In the genomic region with DNA sequence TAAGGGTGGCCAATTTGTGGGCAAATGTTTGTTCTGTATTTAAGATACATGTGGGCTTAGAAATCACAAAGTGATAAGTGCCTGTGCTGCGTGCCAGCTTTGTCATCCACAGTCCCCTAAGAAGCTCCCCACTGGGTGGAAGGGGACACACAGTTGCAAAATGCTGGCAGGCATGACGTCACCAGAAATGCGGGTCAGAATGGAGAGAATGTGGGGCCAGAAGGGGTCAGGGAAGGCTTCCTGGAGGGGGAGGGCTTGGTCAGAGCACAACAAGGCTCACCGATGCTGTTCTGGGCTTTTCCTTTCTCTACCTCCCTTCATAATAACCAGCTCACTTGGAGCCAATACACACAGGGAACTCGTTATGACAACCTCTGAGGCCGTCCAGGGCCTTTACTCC, we compare ENCODE assay signal across 11 cellular contexts.
A peak's percentile ranks its signal among the peaks of the same experiment; 100 is the strongest.
DNase-seq lines count a peak whose midpoint lies in the region; ATAC-seq and TF ChIP-seq lines count a peak whose summit lies in the region.
"Had no signal": no experiment of that assay in that cellular context is flagged by ENCODE, and none has a peak within 500 bp of the region (broad histone marks: within the 10 kb centered on the region; RNA-seq: fewer than 3 reads in every experiment).

No MANE protein-coding gene starts in this region.

- H3K4me1 ChIP-seq in HEK293 (ENCODE audit: control insufficient read depth, insufficient read depth, low read length), result peaks cover 15% of the 10 kb centered on the region
- no peaks in the 10 kb centered on the region for H3K4me1 ChIP-seq in endodermal cell (ENCODE audit: control insufficient read depth, insufficient read depth, low read length)
- no peaks in the 10 kb centered on the region for H3K4me1 ChIP-seq in left lung
- H3K4me1 ChIP-seq in breast epithelium, result no peaks in the 10 kb centered on the region

- no peaks in the 10 kb centered on the region for H3K4me1 Mint-ChIP-seq in endodermal cell
- H3K4me1 Mint-ChIP-seq: CD14-positive monocyte had no signal

- H3K27ac ChIP-seq in HEK293 (ENCODE audit: extremely low read depth, low read depth, low read length), result no peak overlapping the region
- no peak overlapping the region for H3K27ac ChIP-seq in endodermal cell (ENCODE audit: low read depth, low read length)
- H3K27ac ChIP-seq in left lung, result no peak overlapping the region
- no peak overlapping the region for H3K27ac ChIP-seq in breast epithelium

- TF ChIP-seq POLR2A in breast epithelium (IDR thresholded peaks at IDR 0.05), result no peak

- no peaks in the 10 kb centered on the region for H3K36me3 Mint-ChIP-seq in endodermal cell (ENCODE audit: low read depth)
- H3K36me3 Mint-ChIP-seq: CD14-positive monocyte; CD8-positive, alpha-beta T cell had no signal

- H3K9me3 ChIP-seq in HEK293 (ENCODE audit: control insufficient read depth, insufficient read depth, low read depth, low read length), result no peaks in the 10 kb centered on the region
- no peaks in the 10 kb centered on the region for H3K9me3 ChIP-seq in endodermal cell (ENCODE audit: control insufficient read depth, low read length)
- no peaks in the 10 kb centered on the region for H3K9me3 ChIP-seq in left lung
- peaks cover 0 to 4% of the 10 kb centered on the region in 2 donors for H3K9me3 ChIP-seq in breast epithelium

- intact Hi-C loops in left lung (cut with DNase I) (no loop called here), breast epithelium (cut with DNase I; ENCODE audit: low total_unique reads) (no loop called here)

- peak overlapping the region; percentile 22 for H3K27ac Mint-ChIP-seq in endodermal cell
- H3K27ac Mint-ChIP-seq: CD8-positive, alpha-beta T cell had no signal

- H3K27me3 Mint-ChIP-seq in endodermal cell (ENCODE audit: insufficient read depth), result no peaks in the 10 kb centered on the region

- H3K4me3 ChIP-seq in HEK293 (ENCODE audit: low read depth, low read length), result no peak overlapping the region
- H3K4me3 ChIP-seq in endodermal cell (ENCODE audit: low read length), result no peak overlapping the region
- H3K4me3 ChIP-seq in left lung, result no peak overlapping the region
- no peak overlapping the region for H3K4me3 ChIP-seq in breast epithelium

- CTCF ChIA-PET in HEK293 (lab: Yijun Ruan, JAX), result interaction anchor here (0.5 to 1.2 kb wide), 2 partner anchors 23 to 1174 kb away, joined by 3 to 5 read pairs; no protein-coding TSS in a partner anchor

- H3K36me3 ChIP-seq in HEK293 (ENCODE audit: control insufficient read depth in 2 of 2, insufficient read depth in 1 of 2, low read length in 2 of 2) (no peaks in the 10 kb centered on the region), endodermal cell (ENCODE audit: control insufficient read depth, insufficient read depth, low read length) (no peaks in the 10 kb centered on the region), left lung (no peaks in the 10 kb centered on the region), breast epithelium (no peaks in the 10 kb centered on the region)

- H3K4me3 Mint-ChIP-seq in endodermal cell, result no peak overlapping the region
- H3K4me3 Mint-ChIP-seq: CD14-positive monocyte; CD8-positive, alpha-beta T cell had no signal

- WGBS in endodermal cell (ENCODE audit: insufficient coverage in 1 of 2, insufficient read length in 1 of 2), 2 experiments, result 57 to 72% methylated on average over 2 to 6 of the region's 6 CpGs

- no peak overlapping the region for H3K9ac ChIP-seq in endodermal cell (ENCODE audit: extremely low read depth, low read length, poor library complexity, severe bottlenecking)

- POLR2A ChIA-PET in HEK293 (lab: Yijun Ruan, JAX), result no interaction called here

- DNase-seq in Daoy (ENCODE audit: low read depth), result peak; percentile 29
- DNase-seq in endodermal cell, result no peak
- no peak for DNase-seq in left lung
- DNase-seq in breast epithelium (ENCODE audit: low spot score in 2 of 2), result no peak
- DNase-seq: CD8-positive, alpha-beta T cell; COR-L47; DND-41; H7 had no signal

- TF ChIP-seq CTCF in HEK293 (tag by site-specific recombination; IDR thresholded peaks at IDR 0.05), result no peak
- no peak for TF ChIP-seq CTCF in endodermal cell (conservative IDR thresholded peaks at IDR 0.05)
- TF ChIP-seq CTCF in left lung (IDR thresholded peaks at IDR 0.05), result no peak
- no peak for TF ChIP-seq CTCF in breast epithelium (IDR thresholded peaks at IDR 0.05)

- no peak for ATAC-seq in left lung
- no peak for ATAC-seq in GM21723 (IDR thresholded peaks at IDR 0.05; ENCODE audit: unreplicated experiment)
- ATAC-seq: CD8-positive, alpha-beta T cell had no signal

- H3K27me3 ChIP-seq in endodermal cell (ENCODE audit: control insufficient read depth, insufficient read depth, low read length, poor library complexity, severe bottlenecking) (no peaks in the 10 kb centered on the region), left lung (peaks cover 0 to 24% of the 10 kb centered on the region in 2 donors), breast epithelium (no peaks in the 10 kb centered on the region)

- no peaks in the 10 kb centered on the region for H3K9me3 Mint-ChIP-seq in endodermal cell
- H3K9me3 Mint-ChIP-seq: CD8-positive, alpha-beta T cell had no signal

TF ChIP-seq in HEK293, 187 proteins besides CTCF, POLR2A, EP300 and RAD21:
- TF ChIP-seq ZBTB21 (tag by site-specific recombination; IDR thresholded peaks at IDR 0.05) (0 out of 2 replicates have a peak, but pooled peaks have one; percentile 37), ZIC2 (tag by site-specific recombination; IDR thresholded peaks at IDR 0.05) (0 out of 2 replicates have a peak, but pooled peaks have one; percentile 25), ZNF174 (tag by site-specific recombination; IDR thresholded peaks at IDR 0.05) (no peak), ZNF792 (tag by site-specific recombination; IDR thresholded peaks at IDR 0.05) (0 out of 2 replicates have a peak, but pooled peaks have one; percentile 57), ZNF571 (tag by site-specific recombination; IDR thresholded peaks at IDR 0.05) (no peak)
- TF ChIP-seq, protein P1, sequence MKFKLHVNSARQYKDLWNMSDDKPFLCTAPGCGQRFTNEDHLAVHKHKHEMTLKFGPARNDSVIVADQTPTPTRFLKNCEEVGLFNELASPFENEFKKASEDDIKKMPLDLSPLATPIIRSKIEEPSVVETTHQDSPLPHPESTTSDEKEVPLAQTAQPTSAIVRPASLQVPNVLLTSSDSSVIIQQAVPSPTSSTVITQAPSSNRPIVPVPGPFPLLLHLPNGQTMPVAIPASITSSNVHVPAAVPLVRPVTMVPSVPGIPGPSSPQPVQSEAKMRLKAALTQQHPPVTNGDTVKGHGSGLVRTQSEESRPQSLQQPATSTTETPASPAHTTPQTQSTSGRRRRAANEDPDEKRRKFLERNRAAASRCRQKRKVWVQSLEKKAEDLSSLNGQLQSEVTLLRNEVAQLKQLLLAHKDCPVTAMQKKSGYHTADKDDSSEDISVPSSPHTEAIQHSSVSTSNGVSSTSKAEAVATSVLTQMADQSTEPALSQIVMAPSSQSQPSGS (tag by site-specific recombination; IDR thresholded peaks at IDR 0.05; ENCODE audit: low read depth), result peak; percentile 77
